ENCODE assay signal across 1 cellular context in the genomic region with DNA sequence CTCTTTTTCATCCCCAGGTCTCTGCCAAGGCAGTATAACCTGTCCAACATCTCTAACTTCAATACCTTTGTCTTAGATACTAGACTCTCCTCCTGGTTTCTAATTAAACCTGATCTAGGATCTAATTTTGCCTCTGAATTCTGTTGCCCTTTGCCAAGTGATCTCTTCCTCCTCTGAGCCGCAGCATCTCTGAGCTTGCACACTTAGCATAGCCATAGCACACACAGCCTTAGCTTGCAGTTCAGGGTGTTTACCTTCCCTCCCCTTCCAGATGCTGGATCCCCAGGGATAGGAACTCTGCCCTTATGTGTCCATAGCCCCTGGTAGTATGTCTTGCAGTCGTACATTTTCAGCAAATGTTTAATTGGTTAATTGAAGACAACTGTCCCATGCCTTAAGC.
TF ChIP-seq lines count a peak whose summit lies in the region.

No MANE protein-coding gene starts in this region.

TF ChIP-seq in SK-N-SH, 30 proteins besides CTCF, POLR2A, EP300 and RAD21 (continued from another document):
- TF ChIP-seq, protein P1, sequence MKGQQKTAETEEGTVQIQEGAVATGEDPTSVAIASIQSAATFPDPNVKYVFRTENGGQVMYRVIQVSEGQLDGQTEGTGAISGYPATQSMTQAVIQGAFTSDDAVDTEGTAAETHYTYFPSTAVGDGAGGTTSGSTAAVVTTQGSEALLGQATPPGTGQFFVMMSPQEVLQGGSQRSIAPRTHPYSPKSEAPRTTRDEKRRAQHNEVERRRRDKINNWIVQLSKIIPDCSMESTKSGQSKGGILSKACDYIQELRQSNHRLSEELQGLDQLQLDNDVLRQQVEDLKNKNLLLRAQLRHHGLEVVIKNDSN (IDR thresholded peaks at IDR 0.05; ENCODE audit: borderline replicate concordance, low read depth), result no peak
- TF ChIP-seq EZH2phosphoT487 (IDR thresholded peaks at IDR 0.05; ENCODE audit: borderline replicate concordance, low read depth) (no peak), FOSL2 (IDR thresholded peaks at IDR 0.05; ENCODE audit: borderline replicate concordance, low read depth) (no peak), YY1 (IDR thresholded peaks at IDR 0.05; ENCODE audit: low read depth) (no peak), CHD2 (IDR thresholded peaks at IDR 0.05; ENCODE audit: low read length, partially characterized antibody) (no peak)
TF ChIP-seq in SK-N-SH: peak in this region for 0.
